Comparison of ENCODE assay signal across 11 cellular contexts in genomic region chr1:87132664-87133000, GRCh38.
DNase-seq lines count a peak whose midpoint lies in the region; ATAC-seq lines count a peak whose summit lies in the region.
"Had no signal": no experiment of that assay in that cellular context is flagged by ENCODE, and none has a peak within 500 bp of the region (broad histone marks: within the 10 kb centered on the region; RNA-seq: fewer than 3 reads in every experiment).

No MANE protein-coding gene starts in this region.

- peaks cover 5% of the 10 kb centered on the region for H3K4me1 Mint-ChIP-seq in activated CD4-positive, alpha-beta T cell treated with anti-CD3 and anti-CD28 coated beads, Interleukin-2, amount 10 ng/mL, durations not matched to agents 24 days and 14 days
- H3K4me1 Mint-ChIP-seq in activated naive CD8-positive, alpha-beta T cell (ENCODE audit: low read depth), result peaks cover 8% of the 10 kb centered on the region
- H3K4me1 Mint-ChIP-seq in stimulated activated naive CD8-positive, alpha-beta T cell treated with anti-CD3 and anti-CD28 coated beads, Interleukin-15, amount 100 ng/mL, for 72 hours, result peaks cover 16% of the 10 kb centered on the region

- peak overlapping the region; percentile 68 for H3K4me3 Mint-ChIP-seq in activated CD4-positive, alpha-beta T cell treated with anti-CD3 and anti-CD28 coated beads, Interleukin-2, amount 10 ng/mL, durations not matched to agents 24 days and 14 days
- H3K4me3 Mint-ChIP-seq in activated naive CD8-positive, alpha-beta T cell, result peak overlapping the region; percentile 81
- peak overlapping the region; percentile 67 to 81 for H3K4me3 Mint-ChIP-seq in stimulated activated naive CD8-positive, alpha-beta T cell treated with anti-CD3 and anti-CD28 coated beads, Interleukin-15, amount 100 ng/mL, for 72 hours

- no peaks in the 10 kb centered on the region for H3K9me3 ChIP-seq in iPS-20b (ENCODE audit: insufficient read depth, low read depth, low read length)
- no peaks in the 10 kb centered on the region for H3K9me3 ChIP-seq in SJCRH30 (replicated peaks)
- H3K9me3 ChIP-seq: A549 had no signal

- intact Hi-C loops in activated CD4-positive, alpha-beta T cell treated with anti-CD3 and anti-CD28 coated beads, Interleukin-2, amount 10 ng/mL, durations not matched to agents 24 days and 14 days (cut with micrococcal nuclease), result loop anchor here (2.0 to 5.0 kb wide), 3 partner anchors 20 to 820 kb away; no protein-coding TSS in a partner anchor

- no peaks in the 10 kb centered on the region for H3K36me3 Mint-ChIP-seq in activated CD4-positive, alpha-beta T cell treated with anti-CD3 and anti-CD28 coated beads, Interleukin-2, amount 10 ng/mL, durations not matched to agents 24 days and 14 days (ENCODE audit: low read depth)
- H3K36me3 Mint-ChIP-seq in activated naive CD8-positive, alpha-beta T cell, result no peaks in the 10 kb centered on the region

- peaks cover 28% of the 10 kb centered on the region for H3K27me3 ChIP-seq in iPS-20b (ENCODE audit: insufficient read depth, low read length)
- H3K27me3 ChIP-seq in SJCRH30, result no peaks in the 10 kb centered on the region

- H3K27me3 Mint-ChIP-seq in activated CD4-positive, alpha-beta T cell treated with anti-CD3 and anti-CD28 coated beads, Interleukin-2, amount 10 ng/mL, durations not matched to agents 24 days and 14 days, result peaks cover 45% of the 10 kb centered on the region
- H3K27me3 Mint-ChIP-seq in activated naive CD8-positive, alpha-beta T cell, result peaks cover 21% of the 10 kb centered on the region
- peaks cover 92% of the 10 kb centered on the region for H3K27me3 Mint-ChIP-seq in stimulated activated naive CD8-positive, alpha-beta T cell treated with anti-CD3 and anti-CD28 coated beads, Interleukin-15, amount 100 ng/mL, for 72 hours

- H3K27ac ChIP-seq in iPS-20b (ENCODE audit: low read length) (no peak overlapping the region), SJCRH30 (no peak overlapping the region)
- H3K27ac ChIP-seq: RWPE1 had no signal

- peak overlapping the region; percentile 79; the same call in 1 of the 2 replicates for H3K9ac ChIP-seq in iPS-20b (ENCODE audit: low read depth, low read length)

- H3K27ac Mint-ChIP-seq in activated CD4-positive, alpha-beta T cell treated with anti-CD3 and anti-CD28 coated beads, Interleukin-2, amount 10 ng/mL, durations not matched to agents 24 days and 14 days, result no peak overlapping the region
- no peak overlapping the region for H3K27ac Mint-ChIP-seq in activated naive CD8-positive, alpha-beta T cell
- no peak overlapping the region for H3K27ac Mint-ChIP-seq in stimulated activated naive CD8-positive, alpha-beta T cell treated with anti-CD3 and anti-CD28 coated beads, Interleukin-15, amount 100 ng/mL, for 72 hours

- no peak for DNase-seq in activated CD4-positive, alpha-beta T cell treated with anti-CD3 and anti-CD28 coated beads, Interleukin-2, amount 10 ng/mL, durations not matched to agents 24 days and 14 days
- no peak for DNase-seq in activated CD4-positive, alpha-beta T cell treated with anti-CD3 and anti-CD28 coated beads, Interleukin-2, amount 50 U/mL, for 1 hour
- DNase-seq in stimulated activated naive CD8-positive, alpha-beta T cell treated with anti-CD3 and anti-CD28 coated beads, Interleukin-15, amount 100 ng/mL, for 72 hours, result no peak
- DNase-seq in 8988T (no peak), SJCRH30 (no peak), midbrain (lab: John Stamatoyannopoulos, UW) (no peak)
- DNase-seq: NCI-H2171 treated with DMSO at 0.1 percent for 48 hours had no signal

- no peaks in the 10 kb centered on the region for H3K9me3 Mint-ChIP-seq in activated CD4-positive, alpha-beta T cell treated with anti-CD3 and anti-CD28 coated beads, Interleukin-2, amount 10 ng/mL, durations not matched to agents 24 days and 14 days
- H3K9me3 Mint-ChIP-seq in activated naive CD8-positive, alpha-beta T cell (ENCODE audit: low read depth), result no peaks in the 10 kb centered on the region
- H3K9me3 Mint-ChIP-seq in stimulated activated naive CD8-positive, alpha-beta T cell treated with anti-CD3 and anti-CD28 coated beads, Interleukin-15, amount 100 ng/mL, for 72 hours, result no peaks in the 10 kb centered on the region

- H3K4me1 ChIP-seq in iPS-20b (ENCODE audit: insufficient read depth, low read length) (0 out of 2 replicates have a peak, but pooled peaks cover 4% of the 10 kb centered on the region), SJCRH30 (peaks cover 3% of the 10 kb centered on the region)
- H3K4me1 ChIP-seq: A549 had no signal

- H3K4me3 ChIP-seq in iPS-20b (ENCODE audit: low read length), result peak overlapping the region; percentile 78; the same call in 1 of the 2 replicates
- H3K4me3 ChIP-seq in SJCRH30, result no peak overlapping the region

- H3K36me3 ChIP-seq in iPS-20b (ENCODE audit: insufficient read depth, low read depth, low read length) (no peaks in the 10 kb centered on the region), SJCRH30 (no peaks in the 10 kb centered on the region)

- ATAC-seq in stimulated activated naive CD8-positive, alpha-beta T cell treated with anti-CD3 and anti-CD28 coated beads, Interleukin-15, amount 100 ng/mL, for 72 hours, result no peak
